1 cellular context compared by ENCODE assay signal in genomic region chr17:57852955-57853328, GRCh38.
TF ChIP-seq lines count a peak whose summit lies in the region.

No MANE protein-coding gene starts in this region.

TF ChIP-seq in GM23338, 12 proteins besides CTCF, POLR2A, EP300 and RAD21:
- no peak for TF ChIP-seq ZNF114 (CRISPR knock-in tag; IDR thresholded peaks at IDR 0.05)
- TF ChIP-seq JUNB (IDR thresholded peaks at IDR 0.05; ENCODE audit: unreplicated experiment) = no peak
- TF ChIP-seq ZNF462 (CRISPR knock-in tag; IDR thresholded peaks at IDR 0.05) = no peak
- no peak for TF ChIP-seq REST (IDR thresholded peaks at IDR 0.05; ENCODE audit: unreplicated experiment)
- TF ChIP-seq EZH2phosphoT487 (IDR thresholded peaks at IDR 0.05; ENCODE audit: unreplicated experiment) = no peak
- no peak for TF ChIP-seq EZH2 (IDR thresholded peaks at IDR 0.05; ENCODE audit: low read depth, unreplicated experiment)
- TF ChIP-seq NANOG (IDR thresholded peaks at IDR 0.05; ENCODE audit: borderline replicate concordance) = no peak
- no peak for TF ChIP-seq POLR2AphosphoS5 (IDR thresholded peaks at IDR 0.05; ENCODE audit: low read depth)
- TF ChIP-seq ZNF331 (CRISPR knock-in tag; IDR thresholded peaks at IDR 0.05; ENCODE audit: low read depth) = no peak
- TF ChIP-seq, protein P1, sequence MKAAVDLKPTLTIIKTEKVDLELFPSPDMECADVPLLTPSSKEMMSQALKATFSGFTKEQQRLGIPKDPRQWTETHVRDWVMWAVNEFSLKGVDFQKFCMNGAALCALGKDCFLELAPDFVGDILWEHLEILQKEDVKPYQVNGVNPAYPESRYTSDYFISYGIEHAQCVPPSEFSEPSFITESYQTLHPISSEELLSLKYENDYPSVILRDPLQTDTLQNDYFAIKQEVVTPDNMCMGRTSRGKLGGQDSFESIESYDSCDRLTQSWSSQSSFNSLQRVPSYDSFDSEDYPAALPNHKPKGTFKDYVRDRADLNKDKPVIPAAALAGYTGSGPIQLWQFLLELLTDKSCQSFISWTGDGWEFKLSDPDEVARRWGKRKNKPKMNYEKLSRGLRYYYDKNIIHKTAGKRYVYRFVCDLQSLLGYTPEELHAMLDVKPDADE (IDR thresholded peaks at IDR 0.05) = no peak
- no peak for TF ChIP-seq CREB1 (CRISPR knock-in tag; IDR thresholded peaks at IDR 0.05; ENCODE audit: low read depth)
